In the genomic region with DNA sequence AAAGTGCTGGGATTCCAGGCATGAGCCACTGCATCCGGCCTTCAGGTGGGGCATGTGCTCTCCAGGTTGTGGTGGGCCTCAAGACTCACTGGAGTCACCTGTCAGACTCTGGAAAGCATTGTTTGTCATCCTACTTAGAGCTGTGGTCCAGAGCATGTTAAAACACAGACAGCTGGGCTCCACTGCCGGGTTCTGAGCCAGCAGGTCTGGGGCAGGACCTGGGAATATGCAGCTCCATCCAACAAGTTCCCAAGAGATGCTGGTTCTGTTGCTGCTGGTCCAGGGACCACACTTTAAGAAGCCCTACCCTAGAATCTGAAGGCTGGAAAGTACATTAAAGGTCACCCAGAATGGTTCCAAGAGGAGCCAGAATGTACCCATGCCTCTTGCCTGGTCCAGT, we compare ENCODE assay signal across 1 cellular context.
TF ChIP-seq lines count a peak whose summit lies in the region.

No MANE protein-coding gene starts in this region.

TF ChIP-seq in HepG2, 621 proteins besides CTCF, POLR2A, EP300 and RAD21:
- TF ChIP-seq NFE2L2 (IDR thresholded peaks at IDR 0.05; ENCODE audit: low read length), result no peak
- no peak for TF ChIP-seq ZFP41 (CRISPR knock-in tag; IDR thresholded peaks at IDR 0.05; ENCODE audit: borderline replicate concordance)
- TF ChIP-seq ZSCAN20 (CRISPR knock-in tag; IDR thresholded peaks at IDR 0.05; ENCODE audit: borderline replicate concordance), result no peak
- TF ChIP-seq ZNF234 (CRISPR knock-in tag; conservative IDR thresholded peaks at IDR 0.05), result no peak
- TF ChIP-seq SOX5 (CRISPR knock-in tag; IDR thresholded peaks at IDR 0.05; ENCODE audit: borderline replicate concordance), result no peak
- TF ChIP-seq ZNF263 (CRISPR knock-in tag; IDR thresholded peaks at IDR 0.05), result no peak
- TF ChIP-seq HNRNPL (IDR thresholded peaks at IDR 0.05; ENCODE audit: low read depth, low read length), result no peak
- TF ChIP-seq PHF21A (CRISPR knock-in tag; IDR thresholded peaks at IDR 0.05), result no peak
- no peak for TF ChIP-seq PHF20 (CRISPR knock-in tag; IDR thresholded peaks at IDR 0.05)
- TF ChIP-seq NFKB2 (CRISPR knock-in tag; IDR thresholded peaks at IDR 0.05; ENCODE audit: borderline replicate concordance), result no peak
- no peak for TF ChIP-seq ZNF484 (CRISPR knock-in tag; IDR thresholded peaks at IDR 0.05; ENCODE audit: borderline replicate concordance, low read depth)
- no peak for TF ChIP-seq DR1 (CRISPR knock-in tag; IDR thresholded peaks at IDR 0.05)
- no peak for TF ChIP-seq RFXAP (CRISPR knock-in tag; IDR thresholded peaks at IDR 0.05; ENCODE audit: borderline replicate concordance)
